Comparison of ENCODE assay signal across 8 cellular contexts in the genomic region with DNA sequence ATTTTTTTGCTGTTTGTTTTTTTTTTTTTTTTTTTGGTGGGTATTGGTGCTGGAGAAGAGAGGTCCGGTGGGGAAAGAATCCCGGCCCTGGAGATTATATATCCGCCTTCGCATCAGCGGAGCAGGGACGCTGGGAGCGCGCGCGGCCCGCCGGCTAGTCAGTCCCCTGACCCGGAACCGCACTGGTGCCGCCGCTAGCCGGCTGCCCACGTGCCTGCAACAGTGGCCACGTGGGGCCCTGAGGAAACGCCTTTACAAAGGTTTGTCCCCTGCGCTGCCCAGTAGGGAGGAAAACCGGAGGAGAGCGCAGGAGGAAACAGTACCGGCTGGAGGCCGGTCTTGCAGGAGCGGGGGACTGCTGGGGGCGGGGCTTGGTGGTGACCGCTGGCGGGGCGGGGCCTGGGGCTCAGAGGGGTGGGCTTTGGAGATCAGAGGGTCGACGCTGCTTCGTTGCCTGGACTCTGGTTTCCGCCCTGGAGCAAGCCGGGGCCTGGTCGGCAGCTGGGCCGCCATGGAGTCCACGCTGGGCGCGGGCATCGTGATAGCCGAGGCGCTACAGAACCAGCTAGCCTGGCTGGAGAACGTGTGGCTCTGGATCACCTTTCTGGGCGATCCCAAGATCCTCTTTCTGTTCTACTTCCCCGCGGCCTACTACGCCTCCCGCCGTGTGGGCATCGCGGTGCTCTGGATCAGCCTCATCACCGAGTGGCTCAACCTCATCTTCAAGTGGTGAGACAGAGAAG. TPM values are rescaled to one million over a fixed set of nuclear protein-coding genes. Genes with fewer than 3 reads are reported as not detected.
DNase-seq lines count a peak whose midpoint lies in the region; ATAC-seq, FAIRE-seq and TF ChIP-seq lines count a peak whose summit lies in the region.

A gene with protein sequence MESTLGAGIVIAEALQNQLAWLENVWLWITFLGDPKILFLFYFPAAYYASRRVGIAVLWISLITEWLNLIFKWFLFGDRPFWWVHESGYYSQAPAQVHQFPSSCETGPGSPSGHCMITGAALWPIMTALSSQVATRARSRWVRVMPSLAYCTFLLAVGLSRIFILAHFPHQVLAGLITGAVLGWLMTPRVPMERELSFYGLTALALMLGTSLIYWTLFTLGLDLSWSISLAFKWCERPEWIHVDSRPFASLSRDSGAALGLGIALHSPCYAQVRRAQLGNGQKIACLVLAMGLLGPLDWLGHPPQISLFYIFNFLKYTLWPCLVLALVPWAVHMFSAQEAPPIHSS (plus strand): TSS at position 281 of the 743 bp plus-strand sequence. CDS start 231 bp downstream, at position 512.

- DNase-seq in NCI-H146 (lab: John Stamatoyannopoulos, UW) (peak; percentile 99), left ventricle myocardium superior (peak; percentile 96), psoas muscle (peak; percentile 96 to 97), urothelium cell line (ENCODE audit: low spot score) (peak; percentile 98)

- peaks cover 1% of the 10 kb centered on the region for H3K36me3 Mint-ChIP-seq in T-helper 1 cell treated with Interleukin-12 subunit alpha and Interleukin-12 subunit beta and Interleukin-4 antibody, amounts not matched to agents 30 μg/mL and 1 μg/mL, for 36 hours (ENCODE audit: low read depth)

- H3K4me1 Mint-ChIP-seq in T-helper 1 cell treated with Interleukin-12 subunit alpha and Interleukin-12 subunit beta and Interleukin-4 antibody, amounts not matched to agents 30 μg/mL and 1 μg/mL, for 36 hours (ENCODE audit: low read depth) = peaks cover 32% of the 10 kb centered on the region

- peaks cover 27% of the 10 kb centered on the region for H3K4me1 ChIP-seq in psoas muscle

- H3K27ac Mint-ChIP-seq in T-helper 1 cell treated with Interleukin-12 subunit alpha and Interleukin-12 subunit beta and Interleukin-4 antibody, amounts not matched to agents 30 μg/mL and 1 μg/mL, for 36 hours = peak within 1 kb of the TSS; percentile 94

- no peaks in the 10 kb centered on the region for H3K27me3 Mint-ChIP-seq in T-helper 1 cell treated with Interleukin-12 subunit alpha and Interleukin-12 subunit beta and Interleukin-4 antibody, amounts not matched to agents 30 μg/mL and 1 μg/mL, for 36 hours (ENCODE audit: low read depth)

- ATAC-seq in HG02798 (IDR thresholded peaks at IDR 0.05; ENCODE audit: poor library complexity, unreplicated experiment) = peak; percentile 79
- peak; percentile 93 for ATAC-seq in left ventricle myocardium superior
- ATAC-seq in psoas muscle = peak; percentile 88 to 92 (median 90)

- peak within 1 kb of the TSS; percentile 94 for H3K4me3 Mint-ChIP-seq in T-helper 1 cell treated with Interleukin-12 subunit alpha and Interleukin-12 subunit beta and Interleukin-4 antibody, amounts not matched to agents 30 μg/mL and 1 μg/mL, for 36 hours

- TF ChIP-seq CTCF in GM12875 (IDR thresholded peaks at IDR 0.05; ENCODE audit: borderline replicate concordance, insufficient read depth, low read depth, low read length) (no peak), psoas muscle (IDR thresholded peaks at IDR 0.05) (no peak)

- no peaks in the 10 kb centered on the region for H3K9me3 Mint-ChIP-seq in T-helper 1 cell treated with Interleukin-12 subunit alpha and Interleukin-12 subunit beta and Interleukin-4 antibody, amounts not matched to agents 30 μg/mL and 1 μg/mL, for 36 hours

- 0% methylated on average over 40 to 53 of the region's 53 CpGs for WGBS in psoas muscle, 3 donors

- H3K9me3 ChIP-seq in psoas muscle = no peaks in the 10 kb centered on the region

- peak; percentile 74 for FAIRE-seq in urothelium cell line (lab: Jason Lieb, UNC)

- H3K27ac ChIP-seq in angular gyrus (ENCODE audit: low read depth, low read length) (peak within 1 kb of the TSS; percentile 93), psoas muscle (peak within 1 kb of the TSS; percentile 90)

- peak within 1 kb of the TSS; percentile 78 for H3K4me3 ChIP-seq in GM12875 (ENCODE audit: low read depth, low read length)
- H3K4me3 ChIP-seq in psoas muscle = peak within 1 kb of the TSS; percentile 87

- H3K36me3 ChIP-seq in psoas muscle (ENCODE audit: insufficient read depth in 1 of 2, low read depth in 1 of 2) = peaks cover 0 to 16% of the 10 kb centered on the region in 2 donors

- intact Hi-C loops in left ventricle myocardium superior (cut with micrococcal nuclease) = no loop called here
- intact Hi-C loops in psoas muscle (cut with DNase I) = loop anchor here (2.0 to 5.0 kb wide), 3 partner anchors 24 to 42 kb away; no protein-coding TSS in a partner anchor

- H3K27me3 ChIP-seq in psoas muscle (ENCODE audit: insufficient read depth in 3 of 3, low read length in 2 of 3) = no peaks in the 10 kb centered on the region

RNA-seq across cellular contexts. Expression of the gene that starts here (rescaled TPM):
- total RNA-seq in left ventricle myocardium superior (26.3 TPM), psoas muscle (10 to 100 TPM; 27.7 to 43.3 (median 37.6) TPM)
- polyA plus RNA-seq in psoas muscle = 10 to 100 TPM; 43.9 to 72.9 (median 61.0) TPM

Comparison
In these comparisons a context has a peak if more than half of its experiments do, and no peak if none do; other contexts are left out.
1. Peak in every context shown above with its lines: DNase-seq, ATAC-seq, H3K4me3 ChIP-seq and H3K27ac ChIP-seq.